17 cellular contexts compared by ENCODE assay signal in the genomic region with DNA sequence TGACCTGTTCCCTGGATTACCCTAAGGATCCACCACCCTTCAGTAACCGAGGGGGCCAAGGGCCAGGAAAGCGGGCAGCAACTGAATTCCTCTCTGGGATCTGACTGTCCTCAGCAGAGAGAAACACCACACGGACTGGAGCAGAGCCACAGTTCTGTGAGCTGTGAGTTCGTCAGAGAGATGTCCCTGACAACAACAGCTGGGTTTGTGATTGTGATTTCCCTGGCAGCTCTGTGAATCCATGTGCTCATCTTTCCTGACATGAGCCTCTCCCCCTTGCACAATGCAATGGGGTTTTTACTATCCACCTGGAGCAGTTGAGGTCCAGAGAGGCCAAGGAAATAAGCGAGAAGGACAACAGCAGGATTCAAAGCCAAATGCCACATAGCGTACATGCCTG.
A peak's percentile ranks its signal among the peaks of the same experiment; 100 is the strongest.
DNase-seq lines count a peak whose midpoint lies in the region; ATAC-seq, FAIRE-seq and TF ChIP-seq lines count a peak whose summit lies in the region.
"Had no signal": no experiment of that assay in that cellular context is flagged by ENCODE, and none has a peak within 500 bp of the region (broad histone marks: within the 10 kb centered on the region; RNA-seq: fewer than 3 reads in every experiment).

No MANE protein-coding gene starts in this region.

- FAIRE-seq in RCC 7860 (lab: Jason Lieb, UNC), result no peak
- FAIRE-seq: G401.6, islet of Langerhans had no signal

- peak; percentile 95 for DNase-seq in AG10803 (ENCODE audit: low read depth)
- peak; percentile 55 to 76 for DNase-seq in cardiac fibroblast (ENCODE audit: low read depth in 2 of 2)
- peak; percentile 81 for DNase-seq in right atrium auricular region (ENCODE audit: low spot score)
- DNase-seq in skeletal muscle cell (ENCODE audit: low read depth), result peak; percentile 83
- no peak for DNase-seq in activated CD4-positive, CD25-positive, alpha-beta regulatory T cell (lab: John Stamatoyannopoulos, UW)
- no peak for DNase-seq in RCC 7860 (ENCODE audit: low spot score)
- no peak for DNase-seq in natural killer cell treated with Interleukin-12 subunit alpha and Interleukin-12 subunit beta and Interleukin-15 and Interleukin-18, amount 100 ng/mL, for 72 hours (ENCODE audit: low spot score)
- DNase-seq in nucleus accumbens (lab: John Stamatoyannopoulos, UW), result no peak
- DNase-seq: ACHN; activated CD8-positive, alpha-beta memory T cell treated with anti-CD3 and anti-CD28 coated beads, Interleukin-2, amount 50 U/mL, for 48 hours; activated naive CD4-positive, alpha-beta T cell treated with anti-CD3 and anti-CD28 coated beads for 36 hours; stimulated activated naive B cell treated with anti-CD40 and anti-IgM and Interleukin-4, amounts not matched to agents 10 μg/mL and 1 μg/mL and 100 μg/mL, for 72 hours had no signal

- H3K4me1 ChIP-seq in right atrium auricular region, result peaks cover 0 to 15% of the 10 kb centered on the region in 2 donors

- no peaks in the 10 kb centered on the region for H3K4me1 Mint-ChIP-seq in natural killer cell treated with Interleukin-12 subunit alpha and Interleukin-12 subunit beta and Interleukin-15 and Interleukin-18, amount 100 ng/mL, for 72 hours (ENCODE audit: low read depth in 2 of 2)

- H3K27me3 Mint-ChIP-seq in natural killer cell treated with Interleukin-12 subunit alpha and Interleukin-12 subunit beta and Interleukin-15 and Interleukin-18, amount 100 ng/mL, for 72 hours, result peaks cover 28 to 44% of the 10 kb centered on the region in 2 donors

- H3K27me3 ChIP-seq in right atrium auricular region, result no peaks in the 10 kb centered on the region

- ATAC-seq in natural killer cell treated with Interleukin-12 subunit alpha and Interleukin-12 subunit beta and Interleukin-15 and Interleukin-18, amount 100 ng/mL, for 72 hours, result no peak
- ATAC-seq: stimulated activated naive B cell treated with anti-CD40 and anti-IgM and Interleukin-4, amounts not matched to agents 10 μg/mL and 1 μg/mL and 100 μg/mL, for 72 hours had no signal

- H3K36me3 Mint-ChIP-seq in natural killer cell treated with Interleukin-12 subunit alpha and Interleukin-12 subunit beta and Interleukin-15 and Interleukin-18, amount 100 ng/mL, for 72 hours, result no peaks in the 10 kb centered on the region
- H3K36me3 Mint-ChIP-seq: stimulated activated naive B cell treated with anti-CD40 and anti-IgM and Interleukin-4, amounts not matched to agents 10 μg/mL and 1 μg/mL and 100 μg/mL, for 72 hours had no signal

- H3K9me3 Mint-ChIP-seq in natural killer cell treated with Interleukin-12 subunit alpha and Interleukin-12 subunit beta and Interleukin-15 and Interleukin-18, amount 100 ng/mL, for 72 hours, result no peaks in the 10 kb centered on the region
- H3K9me3 Mint-ChIP-seq: activated naive CD4-positive, alpha-beta T cell treated with anti-CD3 and anti-CD28 coated beads for 36 hours had no signal

- no peaks in the 10 kb centered on the region for H3K36me3 ChIP-seq in right atrium auricular region
- H3K36me3 ChIP-seq: HAP-1 had no signal

- no peak overlapping the region for H3K4me3 Mint-ChIP-seq in natural killer cell treated with Interleukin-12 subunit alpha and Interleukin-12 subunit beta and Interleukin-15 and Interleukin-18, amount 100 ng/mL, for 72 hours
- H3K4me3 Mint-ChIP-seq: activated naive CD4-positive, alpha-beta T cell treated with anti-CD3 and anti-CD28 coated beads for 36 hours; dendritic cell treated with granulocyte-macrophage colony-stimulating factor and Interleukin-4, amounts not matched to agents 40 ng/mL and 50 ng/mL, for 4 days; stimulated activated naive B cell treated with anti-CD40 and anti-IgM and Interleukin-4, amounts not matched to agents 10 μg/mL and 1 μg/mL and 100 μg/mL, for 72 hours had no signal

- H3K4me3 ChIP-seq in AG10803 (ENCODE audit: low read length) (no peak overlapping the region), cardiac fibroblast (replicated peaks in 1 of 2; ENCODE audit: low read depth in 2 of 2, low read length in 2 of 2) (no peak overlapping the region), right atrium auricular region (no peak overlapping the region), skeletal muscle cell (ENCODE audit: low read depth, low read length) (no peak overlapping the region)
- H3K4me3 ChIP-seq: HAP-1 had no signal

- H3K27ac ChIP-seq in right atrium auricular region, result peak overlapping the region in 1 of 2 donors; percentile 0
- H3K27ac ChIP-seq: epithelial cell of prostate had no signal

- TF ChIP-seq CTCF in AG10803 (conservative IDR thresholded peaks at IDR 0.05; ENCODE audit: low read length), result no peak
- no peak for TF ChIP-seq CTCF in cardiac fibroblast (IDR thresholded peaks at IDR 0.05; ENCODE audit: low read depth, low read length)
- TF ChIP-seq CTCF in right atrium auricular region (IDR thresholded peaks at IDR 0.05), result no peak

- no peak overlapping the region for H3K27ac Mint-ChIP-seq in natural killer cell treated with Interleukin-12 subunit alpha and Interleukin-12 subunit beta and Interleukin-15 and Interleukin-18, amount 100 ng/mL, for 72 hours
- H3K27ac Mint-ChIP-seq: activated naive CD4-positive, alpha-beta T cell treated with anti-CD3 and anti-CD28 coated beads for 36 hours; dendritic cell treated with granulocyte-macrophage colony-stimulating factor and Interleukin-4, amounts not matched to agents 40 ng/mL and 50 ng/mL, for 4 days; stimulated activated naive B cell treated with anti-CD40 and anti-IgM and Interleukin-4, amounts not matched to agents 10 μg/mL and 1 μg/mL and 100 μg/mL, for 72 hours had no signal

- H3K9me3 ChIP-seq in right atrium auricular region, result no peaks in the 10 kb centered on the region
- H3K9me3 ChIP-seq: HAP-1 had no signal

Comparison
In these comparisons a context has a peak if more than half of its experiments do, and no peak if none do; other contexts are left out.
1. DNase-seq: peak in AG10803 (single experiment), cardiac fibroblast (2 of 2), right atrium auricular region (single experiment) and skeletal muscle cell (single experiment); none in activated CD4-positive, CD25-positive, alpha-beta regulatory T cell (0 of 4), RCC 7860 (single experiment), natural killer cell treated with Interleukin-12 subunit alpha and Interleukin-12 subunit beta and Interleukin-15 and Interleukin-18, amount 100 ng/mL, for 72 hours (single experiment) and nucleus accumbens (0 of 56).